8 cellular contexts compared by ENCODE assay signal in the genomic region with DNA sequence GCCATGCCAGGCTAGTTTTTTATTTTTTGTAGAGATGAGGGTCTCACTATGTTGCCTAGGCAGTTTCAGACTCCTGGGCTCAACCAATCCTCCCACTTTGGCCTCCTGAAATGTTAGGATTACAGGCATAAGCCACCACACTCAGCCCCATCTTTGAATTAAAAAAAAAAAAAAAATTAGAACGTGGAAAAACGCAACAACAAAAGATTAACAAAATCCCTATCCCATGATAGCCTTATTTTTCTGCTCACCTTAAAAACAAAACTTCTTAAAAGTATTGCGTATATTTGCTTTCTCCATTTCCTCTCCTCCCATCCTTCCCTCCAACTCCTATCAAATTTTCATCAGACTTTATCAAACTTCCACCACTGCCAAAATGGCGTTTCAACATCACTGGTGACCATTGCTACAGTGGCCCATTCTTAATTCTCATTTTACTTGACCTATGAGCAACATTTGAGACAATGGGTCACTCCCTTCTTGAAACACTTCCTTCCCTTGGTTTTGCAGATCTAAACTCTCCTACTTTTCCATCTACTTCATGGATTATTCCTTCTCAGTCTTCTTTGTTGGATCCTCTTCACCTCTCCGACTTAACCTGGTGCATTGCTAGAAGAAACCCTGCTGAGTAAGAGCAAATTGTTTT. TPM values are rescaled to one million over a fixed set of nuclear protein-coding genes. Genes with fewer than 3 reads are reported as not detected.
DNase-seq lines count a peak whose midpoint lies in the region; TF ChIP-seq lines count a peak whose summit lies in the region.

No MANE protein-coding gene starts in this region.

- DNase-seq in NCI-H1105 treated with DMSO at 0.1 percent for 48 hours (lab: John Stamatoyannopoulos, UW) (peak; percentile 36), NCI-H1105 (lab: John Stamatoyannopoulos, UW) (no peak), astrocyte of the cerebellum (ENCODE audit: low read depth) (no peak), kidney epithelial cell (ENCODE audit: low read depth) (no peak), testis (no peak), SK-N-DZ (ENCODE audit: low spot score) (no peak)
- no peak for DNase-seq in activated CD4-positive, alpha-beta T cell treated with anti-CD3 and anti-CD28 coated beads, Interleukin-2, amount 50 U/mL, for 1 hour

- H3K9me3 ChIP-seq in HUES6 (ENCODE audit: control insufficient read depth, insufficient read depth, low read depth, low read length), result no peaks in the 10 kb centered on the region
- H3K9me3 ChIP-seq in testis, result no peaks in the 10 kb centered on the region

- TF ChIP-seq CTCF in astrocyte of the cerebellum (IDR thresholded peaks at IDR 0.05; ENCODE audit: low read depth, low read length, missing control alignments), result no peak
- TF ChIP-seq CTCF in kidney epithelial cell (IDR thresholded peaks at IDR 0.05; ENCODE audit: insufficient read depth, low read length, poor library complexity, severe bottlenecking), result no peak
- no peak for TF ChIP-seq CTCF in testis (IDR thresholded peaks at IDR 0.05)

- WGBS in testis, 2 donors, result 9 to 18% methylated on average over 5 of the region's 5 CpGs

- intact Hi-C loops in testis (cut with DNase I; ENCODE audit: low total_unique reads), result no loop called here

- H3K36me3 ChIP-seq in HUES6 (ENCODE audit: control insufficient read depth, insufficient read depth, low read length) (0 out of 2 replicates have a peak, but pooled peaks cover 6% of the 10 kb centered on the region), kidney epithelial cell (ENCODE audit: control insufficient read depth, insufficient read depth, low read length) (no peaks in the 10 kb centered on the region), testis (ENCODE audit: low read depth, missing control alignments) (no peaks in the 10 kb centered on the region)

- H3K4me3 ChIP-seq in HUES6 (ENCODE audit: low read depth, low read length) (peak overlapping the region; percentile 72), astrocyte of the cerebellum (ENCODE audit: low read depth, low read length) (peak overlapping the region; percentile 84), kidney epithelial cell (ENCODE audit: low read depth, low read length) (peak overlapping the region; percentile 79), testis (peak overlapping the region; percentile 55 to 70)

- H3K27ac ChIP-seq in HUES6 (ENCODE audit: low read depth, low read length), result peak overlapping the region; percentile 42
- H3K27ac ChIP-seq in testis, result peak overlapping the region; percentile 76 to 83

- H3K9ac ChIP-seq in HUES6 (ENCODE audit: low read length), result peak overlapping the region; percentile 50

- no peak for TF ChIP-seq POLR2A in testis (IDR thresholded peaks at IDR 0.05)

- H3K27me3 ChIP-seq in HUES6 (ENCODE audit: control insufficient read depth, insufficient read depth, low read length), result no peaks in the 10 kb centered on the region
- H3K27me3 ChIP-seq in kidney epithelial cell (ENCODE audit: control insufficient read depth, insufficient read depth, low read length), result no peaks in the 10 kb centered on the region
- no peaks in the 10 kb centered on the region for H3K27me3 ChIP-seq in testis

- in situ Hi-C loops in astrocyte of the cerebellum (cut with HindIII; ENCODE audit: low sequenced_read_pairs), result no loop called here

- no peaks in the 10 kb centered on the region for H3K4me1 ChIP-seq in HUES6 (ENCODE audit: control insufficient read depth, insufficient read depth, low read length)
- H3K4me1 ChIP-seq in testis, result no peaks in the 10 kb centered on the region

RNA-seq across cellular contexts. Expression of a gene that starts 0.6 kb away (rescaled TPM):
- total RNA-seq in kidney epithelial cell, result 2.3 and 5.2 TPM in 2 replicates
- total RNA-seq in testis, result 1 to 10 TPM; 8.9 to 9.9 TPM
- 5.3 TPM for polyA plus RNA-seq in testis (ENCODE audit: insufficient read depth, low read depth, low replicate concordance)
- 3.1 and 3.9 TPM in 2 replicates for polyA plus RNA-seq in SK-N-DZ (2014; cell fraction: cytosol; rRNA removed)
- polyA plus RNA-seq in SK-N-DZ (2014; cell fraction: nucleus; rRNA removed), result 5.9 and 6.3 TPM in 2 replicates

RNA-seq across cellular contexts. Expression of a gene that starts 22.3 kb away (rescaled TPM):
- total RNA-seq in kidney epithelial cell (10.4 and 10.7 TPM in 2 replicates), testis (10 to 100 TPM in 1 of 2 donors, 1 to 10 TPM in 1; 9.4 to 10.9 TPM)
- 8.4 TPM for polyA plus RNA-seq in testis (ENCODE audit: insufficient read depth, low read depth, low replicate concordance)
- polyA plus RNA-seq in SK-N-DZ (2014; cell fraction: cytosol; rRNA removed), result 13.1 TPM in 2 replicates
- polyA plus RNA-seq in SK-N-DZ (2014; cell fraction: nucleus; rRNA removed), result 10.9 and 13.4 TPM in 2 replicates

RNA-seq across cellular contexts. Expression of a gene that starts 53.8 kb away (rescaled TPM):
- 4.1 and 4.3 TPM in 2 replicates for total RNA-seq in kidney epithelial cell
- total RNA-seq in testis, result 1 to 10 TPM; 6.7 to 9.3 TPM
- 5.4 TPM for polyA plus RNA-seq in testis (ENCODE audit: insufficient read depth, low read depth, low replicate concordance)
- polyA plus RNA-seq in SK-N-DZ (2014; cell fraction: cytosol; rRNA removed), result 6.4 and 8.9 TPM in 2 replicates
- polyA plus RNA-seq in SK-N-DZ (2014; cell fraction: nucleus; rRNA removed), result 7.7 and 9.0 TPM in 2 replicates
